Comparison of ENCODE assay signal across 19 cellular contexts in genomic region chr4:137083571-137083970, GRCh38.
"Had no signal": no experiment of that assay in that cellular context is flagged by ENCODE, and none has a peak within 500 bp of the region (broad histone marks: within the 10 kb centered on the region; RNA-seq: fewer than 3 reads in every experiment).

No MANE protein-coding gene starts in this region.

- DNase-seq: activated CD4-positive, alpha-beta T cell treated with anti-CD3 and anti-CD28 coated beads for 48 hours; activated naive CD4-positive, alpha-beta T cell treated with anti-CD3 and anti-CD28 coated beads, Interleukin-2, amount 10 ng/mL, durations not matched to agents 7 days and 5 days; activated T-cell treated with anti-CD3 and anti-CD28 coated beads for 4 hours; adrenal gland; effector memory CD8-positive, alpha-beta T cell; foreskin melanocyte; heart left ventricle; kidney; left ventricle myocardium superior; mesendoderm; pancreas; T-helper 1 cell; tibial artery had no signal

- H3K4me1 Mint-ChIP-seq: activated naive CD4-positive, alpha-beta T cell treated with anti-CD3 and anti-CD28 coated beads, Interleukin-2, amount 10 ng/mL, durations not matched to agents 7 days and 5 days; activated T-helper 17 cell treated with anti-CD3 and anti-CD28 coated beads, Interleukin-2, amount 50 U/mL, for 72 hours; central memory CD8-positive, alpha-beta T cell; neural crest cell had no signal

- H3K27me3 Mint-ChIP-seq: activated naive CD4-positive, alpha-beta T cell treated with anti-CD3 and anti-CD28 coated beads, Interleukin-2, amount 10 ng/mL, durations not matched to agents 7 days and 5 days; activated T-helper 17 cell treated with anti-CD3 and anti-CD28 coated beads, Interleukin-2, amount 50 U/mL, for 72 hours; central memory CD8-positive, alpha-beta T cell; dendritic cell treated with granulocyte-macrophage colony-stimulating factor and Interleukin-4, amounts not matched to agents 40 ng/mL and 50 ng/mL, for 4 days; effector memory CD8-positive, alpha-beta T cell had no signal

- H3K9me3 ChIP-seq: adrenal gland, heart left ventricle, pancreas, tibial artery, vagina had no signal

- H3K4me3 ChIP-seq: adrenal gland, heart left ventricle, pancreas, tibial artery, vagina had no signal

- H3K27me3 ChIP-seq: adrenal gland, heart left ventricle, pancreas, tibial artery, vagina had no signal

- H3K9me3 Mint-ChIP-seq: activated T-helper 17 cell treated with anti-CD3 and anti-CD28 coated beads, Interleukin-2, amount 50 U/mL, for 72 hours; central memory CD8-positive, alpha-beta T cell; dendritic cell treated with granulocyte-macrophage colony-stimulating factor and Interleukin-4, amounts not matched to agents 40 ng/mL and 50 ng/mL, for 4 days; neural crest cell had no signal

- H3K36me3 Mint-ChIP-seq: activated naive CD4-positive, alpha-beta T cell treated with anti-CD3 and anti-CD28 coated beads, Interleukin-2, amount 10 ng/mL, durations not matched to agents 7 days and 5 days; brain had no signal

- H3K27ac ChIP-seq: adrenal gland, heart left ventricle, pancreas, vagina had no signal

- H3K4me1 ChIP-seq: adrenal gland, heart left ventricle, pancreas, vagina had no signal

- H3K27ac Mint-ChIP-seq: activated naive CD4-positive, alpha-beta T cell treated with anti-CD3 and anti-CD28 coated beads, Interleukin-2, amount 10 ng/mL, durations not matched to agents 7 days and 5 days; activated T-helper 17 cell treated with anti-CD3 and anti-CD28 coated beads, Interleukin-2, amount 50 U/mL, for 72 hours; brain; dendritic cell treated with granulocyte-macrophage colony-stimulating factor and Interleukin-4, amounts not matched to agents 40 ng/mL and 50 ng/mL, for 4 days; effector memory CD8-positive, alpha-beta T cell had no signal

- H3K4me3 Mint-ChIP-seq: activated naive CD4-positive, alpha-beta T cell treated with anti-CD3 and anti-CD28 coated beads, Interleukin-2, amount 10 ng/mL, durations not matched to agents 7 days and 5 days; activated T-helper 17 cell treated with anti-CD3 and anti-CD28 coated beads, Interleukin-2, amount 50 U/mL, for 72 hours; brain; central memory CD8-positive, alpha-beta T cell; dendritic cell treated with granulocyte-macrophage colony-stimulating factor and Interleukin-4, amounts not matched to agents 40 ng/mL and 50 ng/mL, for 4 days; effector memory CD8-positive, alpha-beta T cell; neural crest cell had no signal

- H3K36me3 ChIP-seq: adrenal gland, heart left ventricle, pancreas, tibial artery, vagina had no signal
